ENCODE assay signal across 1 cellular context in genomic region chr17:82283208-82283749, GRCh38.
TF ChIP-seq lines count a peak whose summit lies in the region.

No MANE protein-coding gene starts in this region.

TF ChIP-seq in GM12878, 131 proteins besides CTCF, POLR2A, EP300 and RAD21:
- no peak for TF ChIP-seq ZNF384 (IDR thresholded peaks at IDR 0.05; ENCODE audit: borderline replicate concordance, low read depth, low read length)
- TF ChIP-seq ASH2L (IDR thresholded peaks at IDR 0.05; ENCODE audit: borderline replicate concordance, low read depth): no peak
- TF ChIP-seq MEF2B (IDR thresholded peaks at IDR 0.05; ENCODE audit: partially characterized antibody, poor library complexity, severe bottlenecking): peak; percentile 38
- TF ChIP-seq BCL3 (IDR thresholded peaks at IDR 0.05; ENCODE audit: borderline replicate concordance, insufficient read depth, low read depth, low read length, poor library complexity, severe bottlenecking): no peak
- peak; percentile 51; the same call in 1 of the 2 replicates for TF ChIP-seq IKZF1 (conservative IDR thresholded peaks at IDR 0.05)
- no peak for TF ChIP-seq PBX3 (IDR thresholded peaks at IDR 0.05; ENCODE audit: insufficient replicate concordance, low read depth, low read length)
- TF ChIP-seq PML (IDR thresholded peaks at IDR 0.05; ENCODE audit: low read length): no peak
- TF ChIP-seq SUPT20H (IDR thresholded peaks at IDR 0.05; ENCODE audit: borderline replicate concordance, control insufficient read depth, low read depth, low read length): no peak
- peak; percentile 57; the same call in 1 of the 2 replicates for TF ChIP-seq DPF2 (IDR thresholded peaks at IDR 0.05)
- TF ChIP-seq ZBTB11 (CRISPR knock-in tag; IDR thresholded peaks at IDR 0.05): no peak
- peak in 1 of 2 experiments; percentile 39; a peak in 1 of 4 replicates for TF ChIP-seq BHLHE40 (IDR thresholded peaks at IDR 0.05; ENCODE audit: borderline replicate concordance in 1 of 2, low read depth in 2 of 2, low read length in 1 of 2)
- no peak for TF ChIP-seq KLF5 (IDR thresholded peaks at IDR 0.05; ENCODE audit: partially characterized antibody)
- no peak for TF ChIP-seq CHD1 (IDR thresholded peaks at IDR 0.05; ENCODE audit: low read depth, low read length)
- no peak for TF ChIP-seq SMAD5 (IDR thresholded peaks at IDR 0.05; ENCODE audit: low read depth)
